ENCODE assay signal across 8 cellular contexts in genomic region chr14:76961631-76962302, GRCh38.
DNase-seq lines count a peak whose midpoint lies in the region; ATAC-seq and TF ChIP-seq lines count a peak whose summit lies in the region.

No MANE protein-coding gene starts in this region.

- peak overlapping the region; percentile 44 for H3K4me3 ChIP-seq in suprapubic skin

- H3K27me3 ChIP-seq in suprapubic skin, result no peaks in the 10 kb centered on the region

- H3K4me1 ChIP-seq in suprapubic skin, result peaks cover 52% of the 10 kb centered on the region

- H3K27ac ChIP-seq in suprapubic skin, result peak overlapping the region; percentile 85

- TF ChIP-seq CTCF in omental fat pad (IDR thresholded peaks at IDR 0.05), result no peak
- TF ChIP-seq CTCF in suprapubic skin (IDR thresholded peaks at IDR 0.05), result no peak

- DNase-seq in COLO829 (ENCODE audit: low spot score), result peak; percentile 90
- peak; percentile 89 for DNase-seq in SIG-M5 (lab: John Stamatoyannopoulos, UW)
- peak; percentile 78 to 93 (median 86) for DNase-seq in activated naive CD4-positive, alpha-beta T cell (lab: John Stamatoyannopoulos, UW)
- peak; percentile 82 for DNase-seq in germinal center (ENCODE audit: low spot score)
- peak; percentile 81 for DNase-seq in omental fat pad (ENCODE audit: low spot score)
- peak; percentile 90 to 91 for DNase-seq in suprapubic skin (ENCODE audit: low spot score in 2 of 2)

- 2% methylated on average over 23 of the region's 24 CpGs for WGBS in suprapubic skin

- H3K9me3 ChIP-seq in suprapubic skin, result no peaks in the 10 kb centered on the region

- TF ChIP-seq POLR2A in suprapubic skin (IDR thresholded peaks at IDR 0.05), result no peak

- TF ChIP-seq EP300 in suprapubic skin (IDR thresholded peaks at IDR 0.05), result no peak

- H3K36me3 ChIP-seq in suprapubic skin, result no peaks in the 10 kb centered on the region

- peak; percentile 78 for ATAC-seq in GM19452 (IDR thresholded peaks at IDR 0.05; ENCODE audit: unreplicated experiment)
- peak; percentile 67 for ATAC-seq in HG03565 (IDR thresholded peaks at IDR 0.05; ENCODE audit: unreplicated experiment)
- ATAC-seq in omental fat pad (ENCODE audit: low FRiP score), result peak; percentile 93

Comparison
In these comparisons a context has a peak if more than half of its experiments do, and no peak if none do; other contexts are left out.
1. Peak in every context shown above with its lines: DNase-seq, ATAC-seq, H3K4me3 ChIP-seq and H3K27ac ChIP-seq.